In the genomic region with DNA sequence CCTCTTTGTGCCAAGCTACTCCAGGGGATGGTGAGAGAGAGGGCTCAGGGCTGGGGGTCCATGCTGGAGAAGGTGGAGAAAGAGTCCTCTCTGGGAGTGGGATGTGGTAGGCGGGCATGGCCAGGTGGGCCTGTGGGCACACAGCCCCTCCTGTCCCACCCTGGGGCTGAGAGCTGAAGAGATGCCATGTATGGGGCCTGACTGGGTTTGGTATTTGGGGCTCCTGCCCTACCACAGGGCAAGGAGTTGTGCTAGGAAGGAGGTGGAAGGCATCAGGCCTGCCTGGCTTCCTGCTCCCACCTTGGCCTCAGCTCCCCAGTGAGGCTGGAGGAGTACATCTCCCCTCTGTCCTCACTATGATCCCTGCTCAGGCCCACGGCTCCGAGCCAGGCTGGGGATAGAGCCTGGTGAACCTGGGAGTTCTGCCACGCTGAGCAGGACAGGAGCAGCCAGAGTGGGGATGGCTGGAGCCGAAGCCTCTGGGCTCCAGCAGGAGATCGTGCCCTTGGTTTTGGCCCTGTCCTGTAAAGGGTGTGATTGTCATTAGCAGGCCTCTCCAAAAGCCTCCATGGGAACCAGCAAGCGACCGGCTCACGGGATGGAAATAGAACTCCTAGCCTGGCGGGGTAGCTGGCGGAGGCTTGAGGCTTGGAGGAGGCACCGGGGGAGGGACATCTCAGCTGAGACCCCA, we compare ENCODE assay signal across 17 cellular contexts.
DNase-seq lines count a peak whose midpoint lies in the region; ATAC-seq and TF ChIP-seq lines count a peak whose summit lies in the region.
"Had no signal": no experiment of that assay in that cellular context is flagged by ENCODE, and none has a peak within 500 bp of the region (broad histone marks: within the 10 kb centered on the region; RNA-seq: fewer than 3 reads in every experiment).

No MANE protein-coding gene starts in this region.

- H3K27me3 Mint-ChIP-seq in activated T-helper 17 cell treated with anti-CD3 and anti-CD28 coated beads, Interleukin-2, amount 50 U/mL, for 72 hours: no peaks in the 10 kb centered on the region

- in situ Hi-C loops in G401 (cut with HindIII; ENCODE audit: low sequenced_read_pairs): no loop called here

- H3K9me3 ChIP-seq in right lobe of liver: no peaks in the 10 kb centered on the region
- H3K9me3 ChIP-seq: Peyer's patch had no signal

- TF ChIP-seq CTCF in right lobe of liver (IDR thresholded peaks at IDR 0.05): no peak

- H3K36me3 Mint-ChIP-seq in activated T-helper 17 cell treated with anti-CD3 and anti-CD28 coated beads, Interleukin-2, amount 50 U/mL, for 72 hours (ENCODE audit: low read depth): no peaks in the 10 kb centered on the region
- H3K36me3 Mint-ChIP-seq: CD8-positive, alpha-beta memory T cell had no signal

- H3K4me3 Mint-ChIP-seq in activated T-helper 17 cell treated with anti-CD3 and anti-CD28 coated beads, Interleukin-2, amount 50 U/mL, for 72 hours: no peak overlapping the region
- H3K4me3 Mint-ChIP-seq: CD8-positive, alpha-beta memory T cell had no signal

- H3K27ac ChIP-seq in right lobe of liver: no peak overlapping the region
- H3K27ac ChIP-seq: GM23248, Peyer's patch had no signal

- H3K4me3 ChIP-seq in right lobe of liver: no peak overlapping the region
- H3K4me3 ChIP-seq: GM23248, Peyer's patch had no signal

- peak overlapping the region; percentile 20 for H3K27ac Mint-ChIP-seq in activated T-helper 17 cell treated with anti-CD3 and anti-CD28 coated beads, Interleukin-2, amount 50 U/mL, for 72 hours

- WGBS in right lobe of liver (ENCODE audit: insufficient coverage, low coverage, low lambda C conversion rate, missing lambda C conversion rate): 80% methylated on average over 3 of the region's 12 CpGs

- TF ChIP-seq POLR2A in right lobe of liver (IDR thresholded peaks at IDR 0.05): no peak

- no peaks in the 10 kb centered on the region for H3K36me3 ChIP-seq in right lobe of liver
- H3K36me3 ChIP-seq: Peyer's patch had no signal

- H3K27me3 ChIP-seq in right lobe of liver: no peaks in the 10 kb centered on the region
- H3K27me3 ChIP-seq: Peyer's patch had no signal

- no peak for ATAC-seq in activated T-helper 17 cell treated with anti-CD3 and anti-CD28 coated beads, Interleukin-2, amount 50 U/mL, for 72 hours (replicated peaks)
- no peak for ATAC-seq in right lobe of liver

- DNase-seq in D341Med (ENCODE audit: low spot score) (peak; percentile 15), G401 (ENCODE audit: low spot score) (peak; percentile 28), medulla oblongata (ENCODE audit: extremely low spot score) (peak; percentile 46), right lobe of liver (no peak), NCI-H446 treated with DMSO at 0.1 percent for 48 hours (lab: John Stamatoyannopoulos, UW) (no peak), NCI-H146 (lab: John Stamatoyannopoulos, UW) (no peak)
- DNase-seq: ACHN; CD8-positive, alpha-beta memory T cell; DMS79; GM23248; NCI-H1092 treated with DMSO at 0.1 percent for 48 hours; NCI-H1694 treated with DMSO at 0.1 percent for 48 hours; NCI-H510A; NCI-H748 treated with DMSO at 0.1 percent for 48 hours; NK-92 treated with Interleukin-12 subunit alpha and Interleukin-12 subunit beta, amount 100 ng/mL, for 24 hours; Peyer's patch had no signal

- H3K9me3 Mint-ChIP-seq in activated T-helper 17 cell treated with anti-CD3 and anti-CD28 coated beads, Interleukin-2, amount 50 U/mL, for 72 hours: no peaks in the 10 kb centered on the region

- H3K4me1 ChIP-seq in right lobe of liver: no peaks in the 10 kb centered on the region
- H3K4me1 ChIP-seq: Peyer's patch had no signal

- H3K4me1 Mint-ChIP-seq in activated T-helper 17 cell treated with anti-CD3 and anti-CD28 coated beads, Interleukin-2, amount 50 U/mL, for 72 hours: no peaks in the 10 kb centered on the region
- H3K4me1 Mint-ChIP-seq: CD8-positive, alpha-beta memory T cell had no signal

- intact Hi-C loops in right lobe of liver (cut with DNase I): no loop called here

Comparison
In these comparisons a context has a peak if more than half of its experiments do, and no peak if none do; other contexts are left out.
1. DNase-seq: peak in D341Med (single experiment), G401 (single experiment) and medulla oblongata (single experiment); none in right lobe of liver (0 of 3), NCI-H446 treated with DMSO at 0.1 percent for 48 hours (single experiment) and NCI-H146 (single experiment).